Comparison of ENCODE assay signal across 1 cellular context in genomic region chr6:18034798-18035202, GRCh38.
TF ChIP-seq lines count a peak whose summit lies in the region.

No MANE protein-coding gene starts in this region.

TF ChIP-seq in HepG2, 621 proteins besides CTCF, POLR2A, EP300 and RAD21 (continued from another document and continues in another):
- TF ChIP-seq ZNF644 (CRISPR knock-in tag; IDR thresholded peaks at IDR 0.05; ENCODE audit: low read depth) (0 out of 2 replicates have a peak, but pooled peaks have one; percentile 73), RNF2 (conservative IDR thresholded peaks at IDR 0.05; ENCODE audit: low read depth) (no peak), SIX1 (CRISPR knock-in tag; IDR thresholded peaks at IDR 0.05; ENCODE audit: borderline replicate concordance) (no peak), TEAD3 (CRISPR knock-in tag; optimal IDR thresholded peaks at IDR 0.05; ENCODE audit: borderline replicate concordance) (peak; percentile 52), ZC3H13 (CRISPR knock-in tag; IDR thresholded peaks at IDR 0.05) (no peak), ZNF800 (CRISPR knock-in tag; IDR thresholded peaks at IDR 0.05) (no peak), ZNF737 (CRISPR knock-in tag; IDR thresholded peaks at IDR 0.05; ENCODE audit: borderline replicate concordance) (no peak), PHF20 (CRISPR knock-in tag; IDR thresholded peaks at IDR 0.05) (no peak), ZFP91 (CRISPR knock-in tag; IDR thresholded peaks at IDR 0.05; ENCODE audit: borderline replicate concordance) (no peak), ZNF276 (CRISPR knock-in tag; IDR thresholded peaks at IDR 0.05; ENCODE audit: low read depth) (no peak), ZNF749 (CRISPR knock-in tag; IDR thresholded peaks at IDR 0.05; ENCODE audit: borderline replicate concordance) (no peak), ZNF512 (CRISPR knock-in tag; IDR thresholded peaks at IDR 0.05) (no peak), SMAD1 (CRISPR knock-in tag; IDR thresholded peaks at IDR 0.05; ENCODE audit: borderline replicate concordance, low read depth) (no peak), CHD4 (IDR thresholded peaks at IDR 0.05; ENCODE audit: borderline replicate concordance, low read length) (no peak), ETV5 (CRISPR knock-in tag; IDR thresholded peaks at IDR 0.05; ENCODE audit: borderline replicate concordance) (peak; percentile 13; the same call in 1 of the 2 replicates), ZNF746 (CRISPR knock-in tag; IDR thresholded peaks at IDR 0.05) (no peak), ZNF142 (CRISPR knock-in tag; IDR thresholded peaks at IDR 0.05) (no peak), SRY (CRISPR knock-in tag; IDR thresholded peaks at IDR 0.05) (no peak), ZZZ3 (CRISPR knock-in tag; IDR thresholded peaks at IDR 0.05; ENCODE audit: borderline replicate concordance) (no peak), RFX5 (IDR thresholded peaks at IDR 0.05; ENCODE audit: low read depth, low read length) (peak; percentile 72; the same call in 1 of the 2 replicates), ZNF652 (CRISPR knock-in tag; IDR thresholded peaks at IDR 0.05; ENCODE audit: borderline replicate concordance, low read depth) (no peak; the same call in 1 of the 2 replicates), PHF8 (CRISPR knock-in tag; IDR thresholded peaks at IDR 0.05) (no peak), SOX5 (CRISPR knock-in tag; IDR thresholded peaks at IDR 0.05; ENCODE audit: borderline replicate concordance) (no peak), ZNF543 (CRISPR knock-in tag; IDR thresholded peaks at IDR 0.05) (no peak), HNF4G (IDR thresholded peaks at IDR 0.05; ENCODE audit: borderline replicate concordance, low read depth, low read length) (peak; percentile 74), HNF4G (CRISPR knock-in tag; IDR thresholded peaks at IDR 0.05; ENCODE audit: borderline replicate concordance, low read depth) (peak; percentile 28; the same call in 1 of the 2 replicates), KAT2B (IDR thresholded peaks at IDR 0.05; ENCODE audit: borderline replicate concordance, low read depth, low read length) (no peak), ZNF580 (CRISPR knock-in tag; IDR thresholded peaks at IDR 0.05; ENCODE audit: borderline replicate concordance, low read depth) (no peak), PHF5A (CRISPR knock-in tag; IDR thresholded peaks at IDR 0.05; ENCODE audit: low read depth, unreplicated experiment) (no peak), RNF219 (CRISPR knock-in tag; IDR thresholded peaks at IDR 0.05) (0 out of 2 replicates have a peak, but pooled peaks have one; percentile 15), ZNF83 (CRISPR knock-in tag; IDR thresholded peaks at IDR 0.05; ENCODE audit: borderline replicate concordance) (no peak), ZNF788 (CRISPR knock-in tag; IDR thresholded peaks at IDR 0.05; ENCODE audit: borderline replicate concordance) (no peak; the same call in 1 of the 2 replicates), CEBPG (CRISPR knock-in tag; IDR thresholded peaks at IDR 0.05) (0 out of 2 replicates have a peak, but pooled peaks have one; percentile 36), BORCS8-MEF2B (CRISPR knock-in tag; IDR thresholded peaks at IDR 0.05) (no peak), ARID2 (CRISPR knock-in tag; IDR thresholded peaks at IDR 0.05; ENCODE audit: borderline replicate concordance) (no peak), THAP8 (CRISPR knock-in tag; IDR thresholded peaks at IDR 0.05; ENCODE audit: borderline replicate concordance) (no peak), PATZ1 (CRISPR knock-in tag; IDR thresholded peaks at IDR 0.05) (no peak), MYNN (CRISPR knock-in tag; IDR thresholded peaks at IDR 0.05; ENCODE audit: low read depth) (no peak), ZNF280B (CRISPR knock-in tag; IDR thresholded peaks at IDR 0.05; ENCODE audit: borderline replicate concordance) (no peak), ZNF343 (CRISPR knock-in tag; IDR thresholded peaks at IDR 0.05) (no peak)
